In the genomic region with DNA sequence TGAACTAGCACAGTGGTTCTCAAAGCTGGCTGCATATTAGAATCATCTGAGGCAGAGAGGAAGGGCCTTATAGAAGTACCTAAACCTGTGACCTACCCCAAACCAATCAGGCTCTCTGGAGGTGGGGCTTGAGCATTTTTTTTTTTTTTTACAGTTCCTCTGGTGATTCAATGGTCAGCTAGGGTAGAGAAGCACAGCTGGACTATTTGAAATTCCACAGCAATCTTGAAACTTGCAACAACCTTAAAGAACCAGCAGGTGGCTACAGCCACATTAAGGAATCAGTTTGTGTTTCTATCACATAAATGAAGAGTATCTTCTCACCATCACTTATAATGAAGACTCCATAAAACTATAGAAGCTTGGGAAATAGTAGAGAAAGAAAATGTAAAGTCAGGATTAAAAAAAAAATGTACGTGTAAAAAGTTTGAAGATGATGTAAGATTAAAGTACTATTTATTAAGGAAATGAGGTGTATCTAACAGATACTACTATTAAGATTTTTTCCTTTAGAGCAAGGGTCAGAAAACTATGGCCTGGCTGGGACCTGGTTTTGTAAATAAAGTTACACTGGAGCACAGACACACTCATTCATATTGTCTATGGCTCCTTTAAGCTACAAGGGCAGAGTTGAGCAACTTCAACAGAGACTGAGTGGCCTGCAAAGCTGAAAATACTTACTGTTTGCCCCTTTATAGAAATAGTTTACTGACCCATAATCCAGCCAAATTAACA, we compare ENCODE assay signal across 8 cellular contexts. TPM values are rescaled to one million over a fixed set of nuclear protein-coding genes. Genes with fewer than 3 reads are reported as not detected.
DNase-seq lines count a peak whose midpoint lies in the region; ATAC-seq, FAIRE-seq and TF ChIP-seq lines count a peak whose summit lies in the region.

No MANE protein-coding gene starts in this region.

- POLR2A ChIA-PET in HepG2 (lab: Yijun Ruan, JAX), result interaction anchor here (0.6 to 1.8 kb wide), 5 partner anchors 217 to 471 kb away, joined by 3 to 5 read pairs (median 4); no protein-coding TSS in a partner anchor

- BruUV-seq in HepG2 (replicated peaks; lab: Mats Ljungman, UMichigan), result no TSS peak

- TF ChIP-seq EP300 in HepG2 (IDR thresholded peaks at IDR 0.05; ENCODE audit: low read depth in 2 of 2, low read length in 2 of 2) (no peak), HepG2 (CRISPR knock-in tag; IDR thresholded peaks at IDR 0.05; ENCODE audit: borderline replicate concordance) (no peak)

- no peak for TF ChIP-seq POLR2A in HepG2 (IDR thresholded peaks at IDR 0.05; ENCODE audit: insufficient read depth in 1 of 2, low read depth in 2 of 2, low read length in 2 of 2)

- H3K9ac ChIP-seq in HepG2 (ENCODE audit: insufficient read depth, low read depth, low read length), result no peak overlapping the region

- peak overlapping the region; percentile 64 for H2AFZ ChIP-seq in HepG2 (ENCODE audit: low read length)

- peaks cover 37% of the 10 kb centered on the region for H3K79me2 ChIP-seq in HepG2 (ENCODE audit: insufficient read depth, low read length)

- CTCF ChIA-PET in HepG2 (lab: Yijun Ruan, JAX; ENCODE audit: low intra/inter-chr PET ratio, low total read pairs), result no interaction called here

- TF ChIP-seq RAD21 in HepG2 (CRISPR knock-in tag; IDR thresholded peaks at IDR 0.05), result no peak

- H3K4me3 ChIP-seq in cardiac fibroblast (replicated peaks in 1 of 2; ENCODE audit: low read depth in 2 of 2, low read length in 2 of 2) (no peak overlapping the region), HepG2 (replicated peaks in 1 of 3; ENCODE audit: insufficient read depth in 1 of 3, low read depth in 2 of 3, low read length in 3 of 3) (peak overlapping the region in 2 of 3 experiments; percentile 11 to 15; a peak in 2 of 6 replicates)

- in situ Hi-C loops in HepG2 (cut with HindIII; ENCODE audit: extremely low pct_ligation_motif_present, low pct_unique_long_range_greater_than_20kb), result loop anchor here (25.0 kb wide), 1 partner anchor 547 kb away; a partner anchor contains a TSS

- H4K20me1 ChIP-seq in HepG2 (ENCODE audit: insufficient read depth, low read length), result no peaks in the 10 kb centered on the region

- no peaks in the 10 kb centered on the region for H3K9me3 ChIP-seq in HepG2 (ENCODE audit: low read length)

- H3K4me2 ChIP-seq in HepG2 (ENCODE audit: low read depth, low read length), result peak overlapping the region; percentile 95

- peaks cover 48% of the 10 kb centered on the region for H3K4me1 ChIP-seq in HepG2 (ENCODE audit: insufficient read depth, low read length)

- ATAC-seq in GM21619 (IDR thresholded peaks at IDR 0.05; ENCODE audit: unreplicated experiment), result peak; percentile 40
- peak; percentile 27 for ATAC-seq in HepG2

- no peak for FAIRE-seq in HepG2 (lab: Jason Lieb, UNC)

- peak; percentile 71 for TF ChIP-seq CTCF in cardiac fibroblast (IDR thresholded peaks at IDR 0.05; ENCODE audit: low read depth, low read length)
- TF ChIP-seq CTCF in HepG2 (CRISPR knock-in tag; IDR thresholded peaks at IDR 0.05), result peak; percentile 53

- H3K27me3 ChIP-seq in HepG2 (ENCODE audit: control insufficient read depth in 1 of 2, insufficient read depth in 2 of 2, low read length in 2 of 2), result no peaks in the 10 kb centered on the region

- no peaks in the 10 kb centered on the region; a peak in 2 of 5 replicates for H3K36me3 ChIP-seq in HepG2 (replicated peaks in 1 of 2; ENCODE audit: control insufficient read depth in 1 of 2, insufficient read depth in 2 of 2, low read length in 2 of 2)

- H3K27ac ChIP-seq in HepG2 (ENCODE audit: extremely low read length, insufficient read depth, low read length), result peak overlapping the region; percentile 51

- 6% methylated on average over 1 of the region's 1 CpG for WGBS in HepG2 (ENCODE audit: low lambda C conversion rate)

- intact Hi-C loops in HepG2 (cut with micrococcal nuclease; ENCODE audit: unreplicated experiment), result loop anchor here (2.0 to 10.0 kb wide), 6 partner anchors 107 to 540 kb away; a partner anchor contains a TSS

- DNase-seq in DMS53 (lab: John Stamatoyannopoulos, UW), result peak; percentile 83
- peak; percentile 4 for DNase-seq in NCI-H2196 (lab: John Stamatoyannopoulos, UW; ENCODE audit: unreplicated experiment)
- peak; percentile 89 to 95 for DNase-seq in cardiac fibroblast (ENCODE audit: low read depth in 2 of 2)
- peak; percentile 72 for DNase-seq in HepG2 (ENCODE audit: low spot score)
- no peak for DNase-seq in NCI-H1048 (lab: John Stamatoyannopoulos, UW)
- no peak for DNase-seq in activated CD4-positive, alpha-beta T cell treated with anti-CD3 and anti-CD28 coated beads, Interleukin-2, amount 50 U/mL, for 48 hours
- DNase-seq in stimulated activated CD4-positive, alpha-beta T cell treated with anti-CD3 and anti-CD28 coated beads, Interleukin-4, amount 100 ng/mL, for 24 hours, result no peak

TF ChIP-seq in HepG2, 621 proteins besides CTCF, POLR2A, EP300 and RAD21 (continues in another document):
- peak; percentile 18; the same call in 1 of the 2 replicates for TF ChIP-seq SMC3 (IDR thresholded peaks at IDR 0.05; ENCODE audit: low read length)
- TF ChIP-seq, protein P1, sequence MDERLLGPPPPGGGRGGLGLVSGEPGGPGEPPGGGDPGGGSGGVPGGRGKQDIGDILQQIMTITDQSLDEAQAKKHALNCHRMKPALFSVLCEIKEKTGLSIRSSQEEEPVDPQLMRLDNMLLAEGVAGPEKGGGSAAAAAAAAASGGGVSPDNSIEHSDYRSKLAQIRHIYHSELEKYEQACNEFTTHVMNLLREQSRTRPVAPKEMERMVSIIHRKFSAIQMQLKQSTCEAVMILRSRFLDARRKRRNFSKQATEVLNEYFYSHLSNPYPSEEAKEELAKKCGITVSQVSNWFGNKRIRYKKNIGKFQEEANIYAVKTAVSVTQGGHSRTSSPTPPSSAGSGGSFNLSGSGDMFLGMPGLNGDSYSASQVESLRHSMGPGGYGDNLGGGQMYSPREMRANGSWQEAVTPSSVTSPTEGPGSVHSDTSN (CRISPR knock-in tag; IDR thresholded peaks at IDR 0.05), result no peak
- TF ChIP-seq, protein P2, sequence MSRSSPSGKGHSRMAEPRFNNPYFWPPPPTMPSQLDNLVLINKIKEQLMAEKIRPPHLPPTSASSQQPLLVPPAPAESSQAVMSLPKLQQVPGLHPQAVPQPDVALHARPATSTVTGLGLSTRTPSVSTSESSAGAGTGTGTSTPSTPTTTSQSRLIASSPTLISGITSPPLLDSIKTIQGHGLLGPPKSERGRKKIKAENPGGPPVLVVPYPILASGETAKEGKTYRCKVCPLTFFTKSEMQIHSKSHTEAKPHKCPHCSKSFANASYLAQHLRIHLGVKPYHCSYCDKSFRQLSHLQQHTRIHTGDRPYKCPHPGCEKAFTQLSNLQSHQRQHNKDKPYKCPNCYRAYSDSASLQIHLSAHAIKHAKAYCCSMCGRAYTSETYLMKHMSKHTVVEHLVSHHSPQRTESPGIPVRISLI (CRISPR knock-in tag; IDR thresholded peaks at IDR 0.05; ENCODE audit: borderline replicate concordance), result peak; percentile 56; the same call in 1 of the 2 replicates
- TF ChIP-seq CREB1 (IDR thresholded peaks at IDR 0.05), result no peak
- TF ChIP-seq CREB1 (CRISPR knock-in tag; IDR thresholded peaks at IDR 0.05), result no peak
- no peak for TF ChIP-seq RARG (CRISPR knock-in tag; IDR thresholded peaks at IDR 0.05; ENCODE audit: low read depth)
- TF ChIP-seq HMGA1 (CRISPR knock-in tag; conservative IDR thresholded peaks at IDR 0.05), result no peak

RNA-seq across cellular contexts. Expression of a gene that starts 3.8 kb away (rescaled TPM):
- total RNA-seq in HepG2 (2016; rRNA removed; fragmentation: Illumina TruSeq; extraction: Trizol), result 7.0 and 10.8 TPM in 2 replicates
- total RNA-seq in HepG2 (2016; cell fraction: cytosol; rRNA removed; fragmentation: Illumina TruSeq; extraction: Trizol; ENCODE audit: low read depth), result 1.7 and 2.3 TPM in 2 replicates
- 6.6 and 10.1 TPM in 2 replicates for total RNA-seq in HepG2 (2016; cell fraction: insoluble cytoplasmic fraction; rRNA removed; fragmentation: Illumina TruSeq; extraction: Trizol)
- total RNA-seq in HepG2 (2016; cell fraction: membrane; rRNA removed; fragmentation: Illumina TruSeq; extraction: Trizol), result 3.9 and 4.5 TPM in 2 replicates
- 13.5 and 13.9 TPM in 2 replicates for total RNA-seq in HepG2 (2016; cell fraction: nucleus; rRNA removed; fragmentation: Illumina TruSeq; extraction: Trizol)
- 1.2 and 2.2 TPM in 2 replicates for polyA plus RNA-seq in HepG2 (2011; rRNA removed)
- polyA plus RNA-seq in HepG2 (2011; cell fraction: cytosol; rRNA removed), result 0.67 and 0.70 TPM in 2 replicates
- 1.4 and 1.6 TPM in 2 replicates for polyA plus RNA-seq in HepG2 (2011; cell fraction: nucleus; rRNA removed)
- 1.5 and 3.2 TPM in 2 replicates for polyA plus RNA-seq in HepG2 (2012)
- 1.1 TPM in 2 replicates for polyA plus RNA-seq in HepG2 (2016; cell fraction: cytosol; fragmentation: Illumina TruSeq; extraction: Trizol; ENCODE audit: low read depth)
- 9.3 TPM in 2 replicates for polyA plus RNA-seq in HepG2 (2016; cell fraction: insoluble cytoplasmic fraction; fragmentation: Illumina TruSeq; extraction: Trizol; ENCODE audit: low read depth)
- 2.1 and 2.7 TPM in 2 replicates for polyA plus RNA-seq in HepG2 (2016; cell fraction: membrane; fragmentation: Illumina TruSeq; extraction: Trizol; ENCODE audit: low read depth)
- 9.6 and 11.4 TPM in 2 replicates for polyA plus RNA-seq in HepG2 (2016; cell fraction: nucleus; fragmentation: Illumina TruSeq; extraction: Trizol; ENCODE audit: insufficient read depth, low read depth)
- polyA minus RNA-seq in HepG2 (2011; rRNA and poly(A)+ RNA removed; ENCODE audit: low replicate concordance), result 0.87 and 1.0 TPM in 2 replicates
- polyA minus RNA-seq in HepG2 (2011; cell fraction: cytosol; rRNA and poly(A)+ RNA removed), result 1.8 and 2.0 TPM in 2 replicates
- polyA minus RNA-seq in HepG2 (2011; cell fraction: nucleus; rRNA and poly(A)+ RNA removed), result 15.0 and 20.2 TPM in 2 replicates

Comparison
In these comparisons a context has a peak if more than half of its experiments do, and no peak if none do; other contexts are left out.
1. DNase-seq: peak in DMS53 (single experiment), NCI-H2196 (single experiment), cardiac fibroblast (2 of 2) and HepG2 (single experiment); none in NCI-H1048 (single experiment), activated CD4-positive, alpha-beta T cell treated with anti-CD3 and anti-CD28 coated beads, Interleukin-2, amount 50 U/mL, for 48 hours (0 of 2) and stimulated activated CD4-positive, alpha-beta T cell treated with anti-CD3 and anti-CD28 coated beads, Interleukin-4, amount 100 ng/mL, for 24 hours (single experiment).
2. H3K4me3 ChIP-seq: peak in HepG2 (2 of 3); none in cardiac fibroblast (0 of 2).